1 cellular context compared by ENCODE assay signal in the genomic region with DNA sequence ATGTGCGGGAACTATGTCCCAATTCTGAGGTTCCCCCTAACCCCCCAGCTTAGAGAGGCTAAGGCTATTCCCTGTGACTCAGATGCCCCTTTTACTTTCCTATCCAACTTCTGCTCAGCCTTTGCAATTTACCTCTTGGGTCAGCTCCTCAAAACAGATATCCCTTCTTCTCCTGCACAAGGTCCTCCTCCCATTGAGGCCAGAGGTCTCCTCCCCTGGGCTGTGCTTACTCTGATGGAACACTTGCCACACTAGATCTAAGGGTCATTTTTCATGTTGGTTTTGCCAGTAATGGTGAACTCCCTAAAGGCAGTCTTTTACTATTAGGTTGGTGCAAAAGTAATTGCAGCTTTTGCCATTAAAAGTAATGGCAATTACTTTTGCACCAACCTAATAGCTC.
TF ChIP-seq lines count a peak whose summit lies in the region.

No MANE protein-coding gene starts in this region.

TF ChIP-seq in GM23338, 12 proteins besides CTCF, POLR2A, EP300 and RAD21 (continued from another document):
- TF ChIP-seq, protein P1, sequence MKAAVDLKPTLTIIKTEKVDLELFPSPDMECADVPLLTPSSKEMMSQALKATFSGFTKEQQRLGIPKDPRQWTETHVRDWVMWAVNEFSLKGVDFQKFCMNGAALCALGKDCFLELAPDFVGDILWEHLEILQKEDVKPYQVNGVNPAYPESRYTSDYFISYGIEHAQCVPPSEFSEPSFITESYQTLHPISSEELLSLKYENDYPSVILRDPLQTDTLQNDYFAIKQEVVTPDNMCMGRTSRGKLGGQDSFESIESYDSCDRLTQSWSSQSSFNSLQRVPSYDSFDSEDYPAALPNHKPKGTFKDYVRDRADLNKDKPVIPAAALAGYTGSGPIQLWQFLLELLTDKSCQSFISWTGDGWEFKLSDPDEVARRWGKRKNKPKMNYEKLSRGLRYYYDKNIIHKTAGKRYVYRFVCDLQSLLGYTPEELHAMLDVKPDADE (IDR thresholded peaks at IDR 0.05) = no peak
- TF ChIP-seq NANOG (IDR thresholded peaks at IDR 0.05; ENCODE audit: borderline replicate concordance) (no peak), CREB1 (CRISPR knock-in tag; IDR thresholded peaks at IDR 0.05; ENCODE audit: low read depth) (no peak), POLR2AphosphoS5 (IDR thresholded peaks at IDR 0.05; ENCODE audit: low read depth) (no peak)
